1 cellular context compared by ENCODE assay signal in the genomic region with DNA sequence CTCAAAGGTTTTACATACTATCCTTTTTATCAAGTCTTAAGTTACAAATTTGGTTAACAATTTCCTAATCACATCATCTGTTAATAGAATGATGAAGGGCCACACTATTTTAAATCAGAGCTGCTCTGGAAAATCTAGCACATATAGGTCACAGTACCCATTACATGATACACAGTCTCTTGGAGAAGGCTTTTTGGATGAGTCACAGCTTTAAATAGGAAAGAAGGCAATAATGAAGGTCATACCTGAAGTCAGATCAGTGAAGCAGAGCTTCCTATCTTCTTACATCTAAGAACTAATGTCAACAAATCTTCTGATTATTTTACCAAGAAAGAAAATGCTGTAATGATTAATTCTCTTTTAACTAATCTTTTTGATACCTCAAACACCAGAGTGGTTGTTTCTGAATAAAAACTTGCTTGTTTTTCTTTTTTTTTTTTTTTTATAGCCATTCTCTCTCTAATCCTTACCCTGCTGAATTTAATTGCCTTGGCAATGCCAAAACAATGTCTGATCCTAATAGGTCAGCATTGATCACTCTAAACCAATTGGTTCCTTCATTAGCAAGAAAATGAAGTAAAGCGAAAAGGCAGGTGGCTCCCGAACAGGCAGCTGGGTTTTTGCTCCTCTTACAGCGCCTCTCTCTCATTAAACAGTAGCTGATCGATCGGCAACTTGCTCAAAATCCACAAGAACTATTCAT.
TF ChIP-seq lines count a peak whose summit lies in the region.

No MANE protein-coding gene starts in this region.

TF ChIP-seq in WTC11, 78 proteins besides CTCF, POLR2A, EP300 and RAD21 (continued from another document):
- TF ChIP-seq, protein P1, sequence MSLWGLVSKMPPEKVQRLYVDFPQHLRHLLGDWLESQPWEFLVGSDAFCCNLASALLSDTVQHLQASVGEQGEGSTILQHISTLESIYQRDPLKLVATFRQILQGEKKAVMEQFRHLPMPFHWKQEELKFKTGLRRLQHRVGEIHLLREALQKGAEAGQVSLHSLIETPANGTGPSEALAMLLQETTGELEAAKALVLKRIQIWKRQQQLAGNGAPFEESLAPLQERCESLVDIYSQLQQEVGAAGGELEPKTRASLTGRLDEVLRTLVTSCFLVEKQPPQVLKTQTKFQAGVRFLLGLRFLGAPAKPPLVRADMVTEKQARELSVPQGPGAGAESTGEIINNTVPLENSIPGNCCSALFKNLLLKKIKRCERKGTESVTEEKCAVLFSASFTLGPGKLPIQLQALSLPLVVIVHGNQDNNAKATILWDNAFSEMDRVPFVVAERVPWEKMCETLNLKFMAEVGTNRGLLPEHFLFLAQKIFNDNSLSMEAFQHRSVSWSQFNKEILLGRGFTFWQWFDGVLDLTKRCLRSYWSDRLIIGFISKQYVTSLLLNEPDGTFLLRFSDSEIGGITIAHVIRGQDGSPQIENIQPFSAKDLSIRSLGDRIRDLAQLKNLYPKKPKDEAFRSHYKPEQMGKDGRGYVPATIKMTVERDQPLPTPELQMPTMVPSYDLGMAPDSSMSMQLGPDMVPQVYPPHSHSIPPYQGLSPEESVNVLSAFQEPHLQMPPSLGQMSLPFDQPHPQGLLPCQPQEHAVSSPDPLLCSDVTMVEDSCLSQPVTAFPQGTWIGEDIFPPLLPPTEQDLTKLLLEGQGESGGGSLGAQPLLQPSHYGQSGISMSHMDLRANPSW (CRISPR knock-in tag; conservative IDR thresholded peaks at IDR 0.05; ENCODE audit: low read depth) = no peak
- TF ChIP-seq ZNF138 (CRISPR knock-in tag; conservative IDR thresholded peaks at IDR 0.05) (no peak), SP1 (CRISPR knock-in tag; conservative IDR thresholded peaks at IDR 0.05) (no peak), MYBL2 (CRISPR knock-in tag; IDR thresholded peaks at IDR 0.05) (no peak)
- TF ChIP-seq, protein P2, sequence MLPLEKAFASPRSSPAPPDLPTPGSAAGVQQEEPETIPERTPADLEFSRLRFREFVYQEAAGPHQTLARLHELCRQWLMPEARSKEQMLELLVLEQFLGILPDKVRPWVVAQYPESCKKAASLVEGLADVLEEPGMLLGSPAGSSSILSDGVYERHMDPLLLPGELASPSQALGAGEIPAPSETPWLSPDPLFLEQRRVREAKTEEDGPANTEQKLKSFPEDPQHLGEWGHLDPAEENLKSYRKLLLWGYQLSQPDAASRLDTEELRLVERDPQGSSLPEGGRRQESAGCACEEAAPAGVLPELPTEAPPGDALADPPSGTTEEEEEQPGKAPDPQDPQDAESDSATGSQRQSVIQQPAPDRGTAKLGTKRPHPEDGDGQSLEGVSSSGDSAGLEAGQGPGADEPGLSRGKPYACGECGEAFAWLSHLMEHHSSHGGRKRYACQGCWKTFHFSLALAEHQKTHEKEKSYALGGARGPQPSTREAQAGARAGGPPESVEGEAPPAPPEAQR (CRISPR knock-in tag; IDR thresholded peaks at IDR 0.05) = no peak
- TF ChIP-seq, protein P3, sequence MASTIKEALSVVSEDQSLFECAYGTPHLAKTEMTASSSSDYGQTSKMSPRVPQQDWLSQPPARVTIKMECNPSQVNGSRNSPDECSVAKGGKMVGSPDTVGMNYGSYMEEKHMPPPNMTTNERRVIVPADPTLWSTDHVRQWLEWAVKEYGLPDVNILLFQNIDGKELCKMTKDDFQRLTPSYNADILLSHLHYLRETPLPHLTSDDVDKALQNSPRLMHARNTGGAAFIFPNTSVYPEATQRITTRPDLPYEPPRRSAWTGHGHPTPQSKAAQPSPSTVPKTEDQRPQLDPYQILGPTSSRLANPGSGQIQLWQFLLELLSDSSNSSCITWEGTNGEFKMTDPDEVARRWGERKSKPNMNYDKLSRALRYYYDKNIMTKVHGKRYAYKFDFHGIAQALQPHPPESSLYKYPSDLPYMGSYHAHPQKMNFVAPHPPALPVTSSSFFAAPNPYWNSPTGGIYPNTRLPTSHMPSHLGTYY (CRISPR knock-in tag; IDR thresholded peaks at IDR 0.05) = no peak
